In the genomic region with DNA sequence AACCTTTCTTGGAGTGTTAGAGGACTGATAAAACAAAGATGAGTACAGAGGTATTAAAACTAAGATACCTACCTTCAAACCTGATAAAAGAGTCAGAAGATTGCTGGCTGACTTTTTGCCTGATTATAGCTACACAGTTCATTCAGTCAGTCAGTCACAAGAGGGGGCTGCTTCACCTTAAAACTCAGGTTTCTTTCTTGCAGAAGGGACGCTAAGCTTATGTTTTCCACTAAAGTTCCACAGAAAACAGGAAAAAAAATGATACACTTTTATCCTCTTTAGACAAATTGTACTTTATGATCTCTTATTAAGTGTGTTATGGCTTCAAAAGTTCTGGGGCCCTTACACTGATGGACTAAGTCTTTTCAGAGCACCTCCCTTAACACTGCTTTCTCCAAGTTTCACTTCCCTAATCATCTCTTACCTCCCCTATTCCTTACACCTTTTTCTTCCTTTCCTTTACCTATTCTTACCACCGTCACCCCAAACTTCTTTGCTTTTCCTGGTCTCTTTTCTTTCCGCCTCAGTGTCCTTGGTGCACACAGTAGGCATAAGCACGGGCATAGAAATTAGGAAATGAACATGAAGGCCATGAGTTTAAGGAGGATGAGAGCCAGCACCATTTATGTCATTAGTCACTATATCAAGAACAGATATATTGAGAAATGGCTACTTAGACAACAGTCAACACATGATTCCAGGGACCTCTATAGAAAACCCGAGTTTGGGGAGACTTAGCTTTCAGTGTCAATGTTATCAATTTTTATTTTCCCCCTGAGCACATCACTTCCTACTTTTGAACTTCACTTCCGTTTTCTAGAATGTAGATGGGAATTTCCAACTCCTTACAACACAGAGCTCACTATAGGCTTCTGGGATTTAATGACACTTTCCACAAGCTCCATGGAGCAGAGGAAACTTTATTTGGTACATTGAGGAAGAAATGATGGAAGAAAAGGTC, we compare ENCODE assay signal across 11 cellular contexts.
DNase-seq lines count a peak whose midpoint lies in the region; ATAC-seq lines count a peak whose summit lies in the region.
"Had no signal": no experiment of that assay in that cellular context is flagged by ENCODE, and none has a peak within 500 bp of the region (broad histone marks: within the 10 kb centered on the region; RNA-seq: fewer than 3 reads in every experiment).

No MANE protein-coding gene starts in this region.

- no peak overlapping the region for H3K4me3 ChIP-seq in CD8-positive, alpha-beta memory T cell (ENCODE audit: low read length)
- H3K4me3 ChIP-seq: lower lobe of right lung, tibial nerve had no signal

- H3K27ac Mint-ChIP-seq in CD8-positive, alpha-beta memory T cell, result peak overlapping the region; percentile 47 to 98 (median 70)
- peak overlapping the region; percentile 85 for H3K27ac Mint-ChIP-seq in activated T-helper 2 cell treated with anti-CD3 and anti-CD28 coated beads, Interferon-gamma antibody, Interleukin-2, Interleukin-4, amounts not matched to agents 10 μg/mL and 5 μg/mL and 100 μg/mL, durations not matched to agents 14 hours and 24 hours and 36 hours

- H3K9me3 Mint-ChIP-seq in CD8-positive, alpha-beta memory T cell, result no peaks in the 10 kb centered on the region
- H3K9me3 Mint-ChIP-seq in activated T-helper 2 cell treated with anti-CD3 and anti-CD28 coated beads, Interferon-gamma antibody, Interleukin-2, Interleukin-4, amounts not matched to agents 10 μg/mL and 5 μg/mL and 100 μg/mL, durations not matched to agents 14 hours and 24 hours and 36 hours, result no peaks in the 10 kb centered on the region

- CTCF ChIA-PET in CD8-positive, alpha-beta memory T cell (lab: Charles Lee), result interaction anchor here (0.7 to 1.3 kb wide), 4 partner anchors 9 to 447 kb away, joined by 3 read pairs; no protein-coding TSS in a partner anchor

- no peaks in the 10 kb centered on the region for H3K36me3 ChIP-seq in CD8-positive, alpha-beta memory T cell (ENCODE audit: insufficient read depth, low read length)
- H3K36me3 ChIP-seq: lower lobe of right lung, tibial nerve had no signal

- H3K4me3 Mint-ChIP-seq in CD8-positive, alpha-beta memory T cell, result peak overlapping the region; percentile 25 to 82 (median 71)
- peak overlapping the region; percentile 83 for H3K4me3 Mint-ChIP-seq in activated T-helper 2 cell treated with anti-CD3 and anti-CD28 coated beads, Interferon-gamma antibody, Interleukin-2, Interleukin-4, amounts not matched to agents 10 μg/mL and 5 μg/mL and 100 μg/mL, durations not matched to agents 14 hours and 24 hours and 36 hours (ENCODE audit: low read depth)

- ATAC-seq in HG03432 (IDR thresholded peaks at IDR 0.05; ENCODE audit: unreplicated experiment) (peak; percentile 54), GM21576 (IDR thresholded peaks at IDR 0.05; ENCODE audit: unreplicated experiment) (no peak), HG03280 (IDR thresholded peaks at IDR 0.05; ENCODE audit: unreplicated experiment) (no peak)
- ATAC-seq: lower lobe of right lung had no signal

- no peaks in the 10 kb centered on the region for H3K27me3 Mint-ChIP-seq in CD8-positive, alpha-beta memory T cell
- no peaks in the 10 kb centered on the region for H3K27me3 Mint-ChIP-seq in activated T-helper 2 cell treated with anti-CD3 and anti-CD28 coated beads, Interferon-gamma antibody, Interleukin-2, Interleukin-4, amounts not matched to agents 10 μg/mL and 5 μg/mL and 100 μg/mL, durations not matched to agents 14 hours and 24 hours and 36 hours (ENCODE audit: low read depth)

- no peak for DNase-seq in CD8-positive, alpha-beta memory T cell
- DNase-seq in activated T-helper 2 cell treated with anti-CD3 and anti-CD28 coated beads, Interferon-gamma antibody, Interleukin-2, Interleukin-4, amounts not matched to agents 10 μg/mL and 5 μg/mL and 100 μg/mL, durations not matched to agents 14 hours and 24 hours and 36 hours (ENCODE audit: low spot score), result no peak
- peak; percentile 15 for DNase-seq in left kidney (ENCODE audit: low read depth, low spot score)
- DNase-seq in RKO (ENCODE audit: low spot score), result no peak
- DNase-seq in NCI-H2029 treated with DMSO at 0.1 percent for 48 hours (lab: John Stamatoyannopoulos, UW), result no peak
- DNase-seq: activated CD8-positive, alpha-beta memory T cell treated with anti-CD3 and anti-CD28 coated beads for 24 hours; lower lobe of right lung had no signal

- no peaks in the 10 kb centered on the region for H3K36me3 Mint-ChIP-seq in CD8-positive, alpha-beta memory T cell
- H3K36me3 Mint-ChIP-seq in activated T-helper 2 cell treated with anti-CD3 and anti-CD28 coated beads, Interferon-gamma antibody, Interleukin-2, Interleukin-4, amounts not matched to agents 10 μg/mL and 5 μg/mL and 100 μg/mL, durations not matched to agents 14 hours and 24 hours and 36 hours (ENCODE audit: low read depth), result no peaks in the 10 kb centered on the region

- no peaks in the 10 kb centered on the region for H3K9me3 ChIP-seq in CD8-positive, alpha-beta memory T cell (ENCODE audit: low read length)
- H3K9me3 ChIP-seq: lower lobe of right lung had no signal

- no peaks in the 10 kb centered on the region for H3K27me3 ChIP-seq in CD8-positive, alpha-beta memory T cell (ENCODE audit: insufficient read depth, low read length, poor library complexity, severe bottlenecking)
- H3K27me3 ChIP-seq: tibial nerve had no signal

- H3K4me1 ChIP-seq in CD8-positive, alpha-beta memory T cell (ENCODE audit: insufficient read depth, low read length), result no peaks in the 10 kb centered on the region
- H3K4me1 ChIP-seq: lower lobe of right lung, tibial nerve had no signal

- POLR2A ChIA-PET in CD8-positive, alpha-beta memory T cell (lab: Charles Lee), result interaction anchor here (1.5 kb wide), 1 partner anchor 434 kb away, joined by 3 read pairs; no protein-coding TSS in a partner anchor

- H3K4me1 Mint-ChIP-seq in CD8-positive, alpha-beta memory T cell, result peaks cover 0 to 8% (median 4%) of the 10 kb centered on the region in 3 donors
- peaks cover 26% of the 10 kb centered on the region for H3K4me1 Mint-ChIP-seq in activated T-helper 2 cell treated with anti-CD3 and anti-CD28 coated beads, Interferon-gamma antibody, Interleukin-2, Interleukin-4, amounts not matched to agents 10 μg/mL and 5 μg/mL and 100 μg/mL, durations not matched to agents 14 hours and 24 hours and 36 hours (ENCODE audit: low read depth)

- no peak overlapping the region for H3K27ac ChIP-seq in CD8-positive, alpha-beta memory T cell (ENCODE audit: low read depth, low read length)
- H3K27ac ChIP-seq: lower lobe of right lung, tibial nerve had no signal

- intact Hi-C loops in activated T-helper 2 cell treated with anti-CD3 and anti-CD28 coated beads, Interferon-gamma antibody, Interleukin-2, Interleukin-4, amounts not matched to agents 10 μg/mL and 5 μg/mL and 100 μg/mL, durations not matched to agents 14 hours and 24 hours and 36 hours (cut with micrococcal nuclease), result loop anchor here (5.0 to 10.0 kb wide), 2 partner anchors 382 to 435 kb away; no protein-coding TSS in a partner anchor
